Comparison of ENCODE assay signal across 9 cellular contexts in the genomic region with DNA sequence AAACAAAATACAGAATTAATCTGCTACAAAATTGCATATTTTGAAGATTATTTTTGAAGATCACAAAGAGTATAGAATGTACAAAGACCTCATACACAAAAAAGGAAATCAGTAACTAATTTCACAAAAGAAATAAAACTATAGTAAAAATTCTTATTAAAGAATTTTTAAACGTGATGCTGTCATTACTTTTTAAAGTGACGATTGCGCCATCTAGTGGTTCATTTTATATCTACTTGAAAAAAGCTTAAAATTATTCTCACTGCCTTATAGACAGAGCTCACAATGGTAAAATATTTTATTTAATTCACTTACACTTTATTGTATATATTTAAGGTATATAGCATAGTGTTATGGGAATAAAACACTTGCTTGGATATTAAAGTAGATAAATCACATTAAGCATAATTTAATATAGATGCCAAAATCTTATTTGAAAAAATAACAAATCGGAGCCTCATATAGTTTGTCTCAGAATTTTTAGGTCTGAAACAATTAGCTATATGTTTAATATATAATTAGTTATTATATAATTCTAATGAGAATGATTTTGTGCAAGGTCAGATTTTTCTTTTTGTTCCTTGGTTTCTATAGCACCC.
A peak's percentile ranks its signal among the peaks of the same experiment; 100 is the strongest.
DNase-seq lines count a peak whose midpoint lies in the region; ATAC-seq and TF ChIP-seq lines count a peak whose summit lies in the region.
"Had no signal": no experiment of that assay in that cellular context is flagged by ENCODE, and none has a peak within 500 bp of the region (broad histone marks: within the 10 kb centered on the region; RNA-seq: fewer than 3 reads in every experiment).

No MANE protein-coding gene starts in this region.

- H3K4me1 ChIP-seq in smooth muscle cell (ENCODE audit: low read depth) = no peaks in the 10 kb centered on the region
- H3K4me1 ChIP-seq: SJCRH30 had no signal

- H3K9me3 ChIP-seq in smooth muscle cell (replicated peaks; ENCODE audit: low read depth) = peaks cover 5% of the 10 kb centered on the region
- H3K9me3 ChIP-seq: SJCRH30 had no signal

- 25% methylated on average over 4 of the region's 4 CpGs for WGBS in smooth muscle cell (ENCODE audit: low lambda C conversion rate)

- no peak overlapping the region for H3K4me3 ChIP-seq in smooth muscle cell
- H3K4me3 ChIP-seq: SJCRH30 had no signal

- H3K4me2 ChIP-seq in smooth muscle cell = no peak overlapping the region

- no peak overlapping the region for H2AFZ ChIP-seq in smooth muscle cell (ENCODE audit: low read depth)

- H3K27me3 ChIP-seq in smooth muscle cell (ENCODE audit: low read depth) = no peaks in the 10 kb centered on the region
- H3K27me3 ChIP-seq: SJCRH30 had no signal

- no peak for ATAC-seq in GM21619 (IDR thresholded peaks at IDR 0.05; ENCODE audit: unreplicated experiment)

- H3K27ac ChIP-seq in smooth muscle cell (ENCODE audit: low read depth) = no peak overlapping the region
- H3K27ac ChIP-seq: SJCRH30 had no signal

- H4K20me1 ChIP-seq in smooth muscle cell (ENCODE audit: low read depth) = no peaks in the 10 kb centered on the region

- H3K79me2 ChIP-seq in smooth muscle cell (ENCODE audit: low read depth) = no peaks in the 10 kb centered on the region

- no peaks in the 10 kb centered on the region for H3F3A ChIP-seq in smooth muscle cell (ENCODE audit: low read depth)

- no peaks in the 10 kb centered on the region for H3K36me3 ChIP-seq in smooth muscle cell (ENCODE audit: low read depth)
- H3K36me3 ChIP-seq: SJCRH30 had no signal

- peak; percentile 9 for DNase-seq in GM03348 (ENCODE audit: low spot score)
- peak; percentile 38 for DNase-seq in LHCN-M2 (ENCODE audit: low read depth)
- DNase-seq in SK-N-DZ (ENCODE audit: low spot score) = peak; percentile 45
- peak; percentile 12 for DNase-seq in fibroblast of the conjunctiva (ENCODE audit: low read depth)
- DNase-seq in smooth muscle cell (lab: John Stamatoyannopoulos, UW; ENCODE audit: unreplicated experiment) = no peak
- no peak for DNase-seq in activated CD4-positive, alpha-beta T cell treated with anti-CD3 and anti-CD28 coated beads for 4 hours
- no peak for DNase-seq in activated CD4-positive, alpha-beta T cell treated with anti-CD3 and anti-CD28 coated beads for 1 hour

- peak; percentile 71 for TF ChIP-seq CTCF in smooth muscle cell (IDR thresholded peaks at IDR 0.05; ENCODE audit: borderline replicate concordance, insufficient read depth, poor library complexity, severe bottlenecking)

- H3K9ac ChIP-seq in smooth muscle cell (ENCODE audit: low read depth) = no peak overlapping the region

Comparison
In these comparisons a context has a peak if more than half of its experiments do, and no peak if none do; other contexts are left out.
1. DNase-seq: peak in GM03348 (single experiment), LHCN-M2 (single experiment), SK-N-DZ (single experiment) and fibroblast of the conjunctiva (single experiment); none in smooth muscle cell (single experiment), activated CD4-positive, alpha-beta T cell treated with anti-CD3 and anti-CD28 coated beads for 4 hours (0 of 2) and activated CD4-positive, alpha-beta T cell treated with anti-CD3 and anti-CD28 coated beads for 1 hour (single experiment).